18 cellular contexts compared by ENCODE assay signal in the genomic region with DNA sequence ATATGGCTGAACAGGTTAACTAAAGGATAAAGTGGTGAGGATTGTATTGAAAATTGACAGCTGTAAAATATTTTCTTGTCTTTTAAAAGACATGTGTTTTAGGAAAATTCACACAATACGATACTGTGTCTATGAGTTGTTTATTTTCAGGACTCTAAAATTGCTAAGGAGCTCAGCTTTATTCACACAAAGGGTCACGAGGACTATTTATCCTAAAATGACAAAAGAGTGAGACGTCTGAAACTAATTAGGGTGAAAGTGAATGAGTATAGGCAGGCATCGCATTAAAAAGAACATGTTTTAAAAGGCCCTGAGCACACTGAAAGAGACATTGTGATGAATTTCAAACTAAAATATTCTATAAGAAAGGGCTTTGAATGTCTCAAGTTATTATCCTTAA.
"Had no signal": no experiment of that assay in that cellular context is flagged by ENCODE, and none has a peak within 500 bp of the region (broad histone marks: within the 10 kb centered on the region; RNA-seq: fewer than 3 reads in every experiment).

No MANE protein-coding gene starts in this region.

- H3K27ac ChIP-seq: colonic mucosa, esophagus squamous epithelium, heart left ventricle, parathyroid adenoma, psoas muscle, skin epidermis, suprapubic skin, thyroid gland, upper lobe of left lung, uterus had no signal

- DNase-seq: colonic mucosa; dermis blood vessel endothelial cell; esophagus squamous epithelium; foreskin melanocyte; heart left ventricle; hippocampal formation; kidney glomerular epithelial cell; mesendoderm; naive B cell; psoas muscle; stimulated activated naive CD4-positive, alpha-beta T cell treated with Interleukin-2 at 50 U/mL for 16 hours; thyroid gland; upper lobe of left lung; uterus had no signal

- H3K27me3 ChIP-seq: colonic mucosa, esophagus squamous epithelium, heart left ventricle, suprapubic skin, thyroid gland, upper lobe of left lung, uterus had no signal

- H3K36me3 ChIP-seq: colonic mucosa, esophagus squamous epithelium, heart left ventricle, suprapubic skin, thyroid gland, upper lobe of left lung, uterus had no signal

- H3K9me3 ChIP-seq: colonic mucosa, esophagus squamous epithelium, heart left ventricle, psoas muscle, suprapubic skin, thyroid gland, upper lobe of left lung, uterus had no signal

- H3K27ac Mint-ChIP-seq: naive B cell, nephron had no signal

- H3K4me1 Mint-ChIP-seq: naive B cell, nephron had no signal

- H3K9ac ChIP-seq: parathyroid adenoma had no signal

- H3K27me3 Mint-ChIP-seq: naive B cell had no signal

- H3K79me2 ChIP-seq: parathyroid adenoma had no signal

- H2AFZ ChIP-seq: parathyroid adenoma had no signal

- H3K4me3 Mint-ChIP-seq: naive B cell, nephron had no signal

- H3K9me3 Mint-ChIP-seq: nephron had no signal

- H3K4me1 ChIP-seq: colonic mucosa, esophagus squamous epithelium, heart left ventricle, parathyroid adenoma, psoas muscle, suprapubic skin, thyroid gland, upper lobe of left lung, uterus had no signal

- H3K36me3 Mint-ChIP-seq: naive B cell had no signal

- H3K4me3 ChIP-seq: colonic mucosa, esophagus squamous epithelium, heart left ventricle, psoas muscle, skin epidermis, suprapubic skin, thyroid gland, upper lobe of left lung, uterus had no signal
